In genomic region chr2:36949845-36950244, GRCh38 we compare ENCODE assay signal across 15 cellular contexts.
"Had no signal": no experiment of that assay in that cellular context is flagged by ENCODE, and none has a peak within 500 bp of the region (broad histone marks: within the 10 kb centered on the region; RNA-seq: fewer than 3 reads in every experiment).

No MANE protein-coding gene starts in this region.

- H3K9me3 Mint-ChIP-seq: stimulated activated memory B cell treated with anti-CD40 and anti-IgM and Interleukin-4, amounts not matched to agents 10 μg/mL and 1 μg/mL and 100 μg/mL, for 72 hours; T-helper 1 cell treated with Interleukin-12 subunit alpha and Interleukin-12 subunit beta and Interleukin-4 antibody, amounts not matched to agents 30 μg/mL and 1 μg/mL, for 36 hours had no signal

- H3K27ac Mint-ChIP-seq: stimulated activated memory B cell treated with anti-CD40 and anti-IgM and Interleukin-4, amounts not matched to agents 10 μg/mL and 1 μg/mL and 100 μg/mL, for 72 hours; T-helper 1 cell treated with Interleukin-12 subunit alpha and Interleukin-12 subunit beta and Interleukin-4 antibody, amounts not matched to agents 30 μg/mL and 1 μg/mL, for 36 hours had no signal

- H3K4me3 Mint-ChIP-seq: stimulated activated memory B cell treated with anti-CD40 and anti-IgM and Interleukin-4, amounts not matched to agents 10 μg/mL and 1 μg/mL and 100 μg/mL, for 72 hours; T-helper 1 cell treated with Interleukin-12 subunit alpha and Interleukin-12 subunit beta and Interleukin-4 antibody, amounts not matched to agents 30 μg/mL and 1 μg/mL, for 36 hours had no signal

- H3K4me3 ChIP-seq: lower lobe of right lung, transverse colon had no signal

- H3K9me3 ChIP-seq: lower lobe of right lung, transverse colon had no signal

- DNase-seq: activated CD4-positive, alpha-beta T cell treated with anti-CD3 and anti-CD28 coated beads, Interleukin-2, amount 50 U/mL, for 1 hour; activated gamma-delta T cell treated with Interleukin-2 at 50 U/mL for 16 hours; aorta; dermis blood vessel endothelial cell; head of caudate nucleus; left colon; lower lobe of right lung; midbrain; retina; SHP77 treated with DMSO at 0.1 percent for 48 hours; stimulated activated CD4-positive, alpha-beta T cell treated with anti-CD3 and anti-CD28 coated beads, Interleukin-12 subunit alpha, Interleukin-12 subunit beta, amount 100 ng/mL, for 4 hours; transverse colon had no signal

- ATAC-seq: left colon; lower lobe of right lung; stimulated activated memory B cell treated with anti-CD40 and anti-IgM and Interleukin-4, amounts not matched to agents 10 μg/mL and 1 μg/mL and 100 μg/mL, for 72 hours had no signal

- H3K27me3 Mint-ChIP-seq: stimulated activated memory B cell treated with anti-CD40 and anti-IgM and Interleukin-4, amounts not matched to agents 10 μg/mL and 1 μg/mL and 100 μg/mL, for 72 hours had no signal

- H3K27me3 ChIP-seq: transverse colon had no signal

- H3K27ac ChIP-seq: lower lobe of right lung, parathyroid adenoma, transverse colon had no signal

- H3K36me3 ChIP-seq: lower lobe of right lung, transverse colon had no signal
